Comparison of ENCODE assay signal across 16 cellular contexts in genomic region chr12:50017653-50018052, GRCh38. TPM values are rescaled to one million over a fixed set of nuclear protein-coding genes. Genes with fewer than 3 reads are reported as not detected.
A peak's percentile ranks its signal among the peaks of the same experiment; 100 is the strongest.
DNase-seq lines count a peak whose midpoint lies in the region; ATAC-seq, FAIRE-seq and TF ChIP-seq lines count a peak whose summit lies in the region.
"Had no signal": no experiment of that assay in that cellular context is flagged by ENCODE, and none has a peak within 500 bp of the region (broad histone marks: within the 10 kb centered on the region; RNA-seq: fewer than 3 reads in every experiment).

No MANE protein-coding gene starts in this region.

- peak overlapping the region; percentile 47 to 84; a peak in 3 of 4 replicates for H4K8ac ChIP-seq in IMR-90 (ENCODE audit: low read depth in 2 of 2, low read length in 2 of 2)

- peak overlapping the region; percentile 85 for H4K5ac ChIP-seq in IMR-90 (ENCODE audit: low read depth, low read length)

- peak overlapping the region; percentile 38; the same call in 1 of the 2 replicates for H2BK120ac ChIP-seq in IMR-90 (ENCODE audit: low read depth, low read length)

- H3K4me2 ChIP-seq in IMR-90 (ENCODE audit: low read depth, low read length) (peak overlapping the region; percentile 58), astrocyte (ENCODE audit: low read length) (no peak overlapping the region), PC-3 (ENCODE audit: low read length) (no peak overlapping the region)

- H3K79me2 ChIP-seq in astrocyte (ENCODE audit: insufficient read depth, low read length) = peaks cover 93% of the 10 kb centered on the region
- peaks cover 95% of the 10 kb centered on the region for H3K79me2 ChIP-seq in PC-3 (ENCODE audit: low read length)
- H3K79me2 ChIP-seq: parathyroid adenoma had no signal

- no peak for TF ChIP-seq RAD21 in IMR-90 (IDR thresholded peaks at IDR 0.05; ENCODE audit: low read length)

- H3K36me3 ChIP-seq in IMR-90 (ENCODE audit: control insufficient read depth, insufficient read depth, low read length) (0 out of 2 replicates have a peak, but pooled peaks cover 3% of the 10 kb centered on the region), astrocyte (ENCODE audit: insufficient read depth, low read length) (peaks cover 3% of the 10 kb centered on the region), skeletal muscle tissue (ENCODE audit: control insufficient read depth in 3 of 3, insufficient read depth in 3 of 3, low read length in 3 of 3) (no peaks in the 10 kb centered on the region), PC-3 (ENCODE audit: low read depth, low read length) (peaks cover 30% of the 10 kb centered on the region)

- no TSS peak for BruUV-seq in IMR-90 (replicated peaks; lab: Mats Ljungman, UMichigan)
- BruUV-seq in PC-3 (replicated peaks; lab: Mats Ljungman, UMichigan) = no TSS peak

- no peaks in the 10 kb centered on the region for H3K27me3 ChIP-seq in IMR-90 (ENCODE audit: control insufficient read depth, insufficient read depth, low read length)
- no peaks in the 10 kb centered on the region for H3K27me3 ChIP-seq in astrocyte (ENCODE audit: insufficient read depth, low read length)
- no peaks in the 10 kb centered on the region for H3K27me3 ChIP-seq in right cardiac atrium (ENCODE audit: control insufficient read depth, insufficient read depth)
- no peaks in the 10 kb centered on the region for H3K27me3 ChIP-seq in skeletal muscle tissue (ENCODE audit: control insufficient read depth in 3 of 3, insufficient read depth in 3 of 3, low read length in 3 of 3)
- H3K27me3 ChIP-seq in PC-3 (ENCODE audit: low read length) = no peaks in the 10 kb centered on the region

- peak; percentile 61 for DNase-seq in IMR-90
- no peak for DNase-seq in astrocyte (ENCODE audit: low read depth)
- peak in 1 of 3 donors; percentile 22 for DNase-seq in right cardiac atrium
- no peak for DNase-seq in NK-92 treated with Interleukin-12 subunit alpha and Interleukin-12 subunit beta, amount 100 ng/mL, for 24 hours (lab: John Stamatoyannopoulos, UW)
- no peak for DNase-seq in PC-3
- no peak for DNase-seq in NCI-H1105 (lab: John Stamatoyannopoulos, UW)
- DNase-seq in GDM1 (lab: John Stamatoyannopoulos, UW) = no peak
- DNase-seq: activated CD4-positive, alpha-beta T cell treated with anti-CD3 and anti-CD28 coated beads, Interleukin-2, amount 50 U/mL, for 48 hours; activated effector memory CD4-positive, alpha-beta T cell treated with anti-CD3 and anti-CD28 coated beads, Interleukin-2, amount 50 U/mL, for 16 hours; GOT3; NCI-H1694 treated with DMSO at 0.1 percent for 48 hours; T-helper 17 cell had no signal

- H4K20me1 ChIP-seq in IMR-90 (ENCODE audit: insufficient read depth, low read length) (no peaks in the 10 kb centered on the region; the same call in none of the 2 replicates), astrocyte (ENCODE audit: insufficient read depth, low read length) (peaks cover 11% of the 10 kb centered on the region), PC-3 (ENCODE audit: low read length) (peaks cover 23% of the 10 kb centered on the region)

- H2BK20ac ChIP-seq in IMR-90 (ENCODE audit: low read depth, low read length) = 0 out of 2 replicates have a peak overlapping the region, but pooled peaks have one; percentile 20

- CTCF ChIA-PET in IMR-90 (lab: Yijun Ruan, JAX) = interaction anchor here (0.9 to 3.3 kb wide), 2 partner anchors 21 to 253 kb away, joined by 3 to 12 read pairs; no protein-coding TSS in a partner anchor
- CTCF ChIA-PET in PC-3 (lab: Charles Lee) = no interaction called here

- no peaks in the 10 kb centered on the region for H3F3A ChIP-seq in PC-3 (ENCODE audit: low read length, unreplicated experiment)

- no peaks in the 10 kb centered on the region for H3K36me3 Mint-ChIP-seq in astrocyte (ENCODE audit: low read depth, unreplicated experiment)

- H3K9ac ChIP-seq in IMR-90 (ENCODE audit: low read depth, low read length) (peak overlapping the region; percentile 67), astrocyte (ENCODE audit: low read length) (no peak overlapping the region), skeletal muscle tissue (ENCODE audit: low read depth in 1 of 3, low read length in 3 of 3) (no peak overlapping the region), PC-3 (ENCODE audit: low read length) (no peak overlapping the region)
- H3K9ac ChIP-seq: parathyroid adenoma had no signal

- no peak for TF ChIP-seq POLR2A in IMR-90 (IDR thresholded peaks at IDR 0.05; ENCODE audit: low read depth, low read length)

- H2AFZ ChIP-seq in IMR-90 (replicated peaks; ENCODE audit: low read length, poor library complexity) (no peak overlapping the region), astrocyte (ENCODE audit: low read depth, low read length) (no peak overlapping the region), PC-3 (ENCODE audit: low read length) (no peak overlapping the region)

- H3K9me3 Mint-ChIP-seq in astrocyte (ENCODE audit: unreplicated experiment) = no peaks in the 10 kb centered on the region

- H3K27ac ChIP-seq in IMR-90 (ENCODE audit: insufficient read depth, low read length) (peak overlapping the region; percentile 91), astrocyte (ENCODE audit: low read depth, low read length) (peak overlapping the region; percentile 48), right cardiac atrium (ENCODE audit: low read length) (no peak overlapping the region), skeletal muscle tissue (ENCODE audit: low read depth, low read length) (peak overlapping the region; percentile 8), PC-3 (ENCODE audit: low read length) (no peak overlapping the region)
- H3K27ac ChIP-seq: parathyroid adenoma had no signal

- dilution Hi-C loops in IMR-90 (cut with HindIII; ENCODE audit: low sequenced_read_pairs, unreplicated experiment) = no loop called here

- H4K91ac ChIP-seq in IMR-90 (ENCODE audit: insufficient read depth, low read depth, low read length) = no peak overlapping the region; the same call in 1 of the 2 replicates

- in situ Hi-C loops in IMR-90 (cut with MboI; ENCODE audit: low sequenced_read_pairs) = no loop called here

- no peak overlapping the region for H3K4me3 Mint-ChIP-seq in astrocyte (ENCODE audit: unreplicated experiment)
- H3K4me3 Mint-ChIP-seq: T-helper 17 cell had no signal

- peak overlapping the region; percentile 67 for H3K18ac ChIP-seq in IMR-90 (ENCODE audit: low read depth, low read length)

- peaks cover 5% of the 10 kb centered on the region for H3K4me1 Mint-ChIP-seq in astrocyte (ENCODE audit: low read depth, unreplicated experiment)

- no peak overlapping the region for H3K4ac ChIP-seq in IMR-90 (ENCODE audit: low read depth, low read length)

- peak overlapping the region; percentile 84 for H2BK5ac ChIP-seq in IMR-90 (ENCODE audit: low read depth, low read length, poor library complexity, severe bottlenecking)

- intact Hi-C loops in IMR-90 (cut with micrococcal nuclease) (no loop called here), right cardiac atrium (cut with DNase I) (no loop called here), PC-3 (cut with micrococcal nuclease) (no loop called here)

- H3K4me1 ChIP-seq in IMR-90 (ENCODE audit: control insufficient read depth, insufficient read depth, low read length) (peaks cover 6% of the 10 kb centered on the region), astrocyte (ENCODE audit: insufficient read depth, low read length) (peaks cover 6% of the 10 kb centered on the region), right cardiac atrium (ENCODE audit: control insufficient read depth, insufficient read depth, low read length) (no peaks in the 10 kb centered on the region), skeletal muscle tissue (ENCODE audit: control insufficient read depth in 3 of 3, insufficient read depth in 3 of 3, low read length in 3 of 3) (no peaks in the 10 kb centered on the region), PC-3 (ENCODE audit: insufficient read depth, low read length) (peaks cover 8% of the 10 kb centered on the region)
- H3K4me1 ChIP-seq: parathyroid adenoma had no signal

- peak overlapping the region; percentile 65; the same call in 1 of the 2 replicates for H2AK5ac ChIP-seq in IMR-90 (ENCODE audit: low read depth, low read length)

- H3K4me3 ChIP-seq in IMR-90 (ENCODE audit: insufficient read depth, low read depth, low read length) (no peak overlapping the region), astrocyte (ENCODE audit: insufficient read depth, low read depth, low read length) (no peak overlapping the region), right cardiac atrium (ENCODE audit: low read length) (no peak overlapping the region), skeletal muscle tissue (ENCODE audit: low read length in 3 of 3) (no peak overlapping the region), PC-3 (ENCODE audit: low read length) (no peak overlapping the region)

- H3K56ac ChIP-seq in IMR-90 (ENCODE audit: extremely low read depth, insufficient read depth, low read length) = peak overlapping the region; percentile 28

- 62% methylated on average over 4 of the region's 6 CpGs; no CpG with 5 or more reads in 1 of the 2 experiments for WGBS in IMR-90 (ENCODE audit: extremely low coverage in 2 of 2, insufficient read length in 1 of 2), 2 experiments
- WGBS in right cardiac atrium = 78% methylated on average over 6 of the region's 6 CpGs

- TF ChIP-seq CTCF in IMR-90 (conservative IDR thresholded peaks at IDR 0.05; ENCODE audit: low read depth, low read length) = no peak
- no peak for TF ChIP-seq CTCF in astrocyte (IDR thresholded peaks at IDR 0.05; ENCODE audit: insufficient read depth, low read depth, low read length)
- TF ChIP-seq CTCF in PC-3 (conservative IDR thresholded peaks at IDR 0.05; ENCODE audit: low read depth, low read length) = no peak

- no peak overlapping the region for H3K23ac ChIP-seq in IMR-90 (ENCODE audit: low read depth, low read length)

- FAIRE-seq in astrocyte (lab: Jason Lieb, UNC) = no peak

- POLR2A ChIA-PET in IMR-90 (lab: Charles Lee; ENCODE audit: unreplicated experiment) = no interaction called here
- POLR2A ChIA-PET in PC-3 (lab: Charles Lee; ENCODE audit: unreplicated experiment) = interaction anchor here (0.7 kb wide), 1 partner anchor 137 kb away, joined by 5 read pairs; no protein-coding TSS in a partner anchor

- H3K9me3 ChIP-seq in IMR-90 (ENCODE audit: control insufficient read depth, insufficient read depth, low read length) (no peaks in the 10 kb centered on the region), astrocyte (ENCODE audit: insufficient read depth, low read depth, low read length) (no peaks in the 10 kb centered on the region), right cardiac atrium (ENCODE audit: control insufficient read depth, low read length) (no peaks in the 10 kb centered on the region), skeletal muscle tissue (ENCODE audit: control insufficient read depth in 3 of 3, low read length in 3 of 3) (no peaks in the 10 kb centered on the region), PC-3 (ENCODE audit: low read length) (no peaks in the 10 kb centered on the region)

- H3K27ac Mint-ChIP-seq in astrocyte (ENCODE audit: unreplicated experiment) = no peak overlapping the region

- H3K14ac ChIP-seq in IMR-90 (replicated peaks; ENCODE audit: low read depth, low read length) = no peak overlapping the region; the same call in 1 of the 2 replicates

- H3K79me1 ChIP-seq in IMR-90 (ENCODE audit: low read depth in 1 of 2, low read length in 2 of 2) = peaks cover 15 to 40% of the 10 kb centered on the region in 2 experiments

- peak overlapping the region; percentile 17 for H2AK9ac ChIP-seq in IMR-90 (replicated peaks; ENCODE audit: low read depth, low read length, poor library complexity)

- peaks cover 4% of the 10 kb centered on the region; the same call in 1 of the 2 replicates for H3K9me1 ChIP-seq in IMR-90 (ENCODE audit: insufficient read depth, low read length)

- H3K27me3 Mint-ChIP-seq in astrocyte (ENCODE audit: low read depth, unreplicated experiment) = no peaks in the 10 kb centered on the region
- H3K27me3 Mint-ChIP-seq: T-helper 17 cell had no signal

- peak; percentile 53 for ATAC-seq in IMR-90 (ENCODE audit: low read depth)
- peak; percentile 15 to 54 for ATAC-seq in right cardiac atrium
- ATAC-seq in PC-3 = no peak
- ATAC-seq: T-helper 17 cell had no signal

- no peak overlapping the region for H2BK15ac ChIP-seq in IMR-90 (ENCODE audit: low read depth, low read length)

- no peaks in the 10 kb centered on the region for H3K9me2 ChIP-seq in PC-3 (replicated peaks; ENCODE audit: low read length)

RNA-seq across cellular contexts. Expression of gene RACGAP1, which starts 7.6 kb away (rescaled TPM):
- 93.9 and 110 TPM in 2 replicates for total RNA-seq in IMR-90 (2012; rRNA removed)
- polyA plus RNA-seq in IMR-90 (2012; rRNA removed) = 29.5 and 37.9 TPM in 2 replicates
- polyA plus RNA-seq in IMR-90 (2012; cell fraction: cytosol; rRNA removed) = 8.5 and 15.2 TPM in 2 replicates
- 5.1 and 18.8 TPM in 2 replicates for polyA plus RNA-seq in IMR-90 (2012; cell fraction: nucleus; rRNA removed; ENCODE audit: low replicate concordance)
- total RNA-seq in astrocyte = 15.9 and 18.8 TPM in 2 replicates
- 1 to 10 TPM; 3.2 to 8.2 (median 6.3) TPM for total RNA-seq in right cardiac atrium
- polyA plus RNA-seq in right cardiac atrium = 1.5 TPM
- total RNA-seq in skeletal muscle tissue = 23.5 TPM
- 95.3 and 97.9 TPM in 2 replicates for total RNA-seq in PC-3 (2014; rRNA removed)

RNA-seq across cellular contexts. Expression of gene ASIC1, which starts 39.7 kb away (rescaled TPM):
- total RNA-seq in IMR-90 (2012; rRNA removed) (1.4 and 1.6 TPM in 2 replicates), astrocyte (8.1 and 8.2 TPM in 2 replicates), right cardiac atrium (1 to 10 TPM; 1.3 to 4.5 (median 3.2) TPM), skeletal muscle tissue (2.6 TPM), PC-3 (2014; rRNA removed) (6.0 and 6.3 TPM in 2 replicates)
- polyA plus RNA-seq in IMR-90 (2012; rRNA removed) (9.5 and 9.9 TPM in 2 replicates), right cardiac atrium (2.0 TPM)
- 4.7 and 8.5 TPM in 2 replicates for polyA plus RNA-seq in IMR-90 (2012; cell fraction: cytosol; rRNA removed)
- polyA plus RNA-seq in IMR-90 (2012; cell fraction: nucleus; rRNA removed; ENCODE audit: low replicate concordance) = 25.9 and 31.9 TPM in 2 replicates

RNA-seq across cellular contexts. Expression of gene AQP6, which starts 44.9 kb away (rescaled TPM):
- total RNA-seq in IMR-90 (2012; rRNA removed) = not detected in 2 replicates
- polyA plus RNA-seq in IMR-90 (2012; rRNA removed) = not detected in 2 replicates
- not detected in 2 replicates for polyA plus RNA-seq in IMR-90 (2012; cell fraction: cytosol; rRNA removed)
- 0.01 and 0.03 TPM in 2 replicates for polyA plus RNA-seq in IMR-90 (2012; cell fraction: nucleus; rRNA removed; ENCODE audit: low replicate concordance)
- not detected in 2 replicates for total RNA-seq in astrocyte
- total RNA-seq in right cardiac atrium = under 1 TPM in 3 of 4 donors, not detected in 1; 0.15 to 0.25 (median 0.17) TPM
- 0.32 TPM for polyA plus RNA-seq in right cardiac atrium
- 0.52 TPM for total RNA-seq in skeletal muscle tissue
- not detected in 2 replicates for total RNA-seq in PC-3 (2014; rRNA removed)
- total RNA-seq: chondrocyte, liver, T-helper 17 cell had no signal

RNA-seq across cellular contexts. Expression of gene AQP5, which starts 56.0 kb away (rescaled TPM):
- total RNA-seq in IMR-90 (2012; rRNA removed) (not detected in 2 replicates), astrocyte (not detected in 2 replicates), right cardiac atrium (1 to 10 TPM; 2.0 to 7.0 (median 2.8) TPM), skeletal muscle tissue (1.0 TPM), PC-3 (2014; rRNA removed) (not detected in 2 replicates)
- polyA plus RNA-seq in IMR-90 (2012; rRNA removed) (not detected in 2 replicates), right cardiac atrium (6.7 TPM)
- not detected in 2 replicates for polyA plus RNA-seq in IMR-90 (2012; cell fraction: cytosol; rRNA removed)
- 0.10 TPM in 1 of 2 replicates, not detected in the other for polyA plus RNA-seq in IMR-90 (2012; cell fraction: nucleus; rRNA removed; ENCODE audit: low replicate concordance)
- total RNA-seq: liver, T-helper 17 cell had no signal
- polyA plus RNA-seq: liver had no signal

Comparison
In these comparisons a context has a peak if more than half of its experiments do, and no peak if none do; other contexts are left out.
1. H3K27ac ChIP-seq: peak in IMR-90 (single experiment), astrocyte (single experiment) and skeletal muscle tissue (single experiment); none in right cardiac atrium (single experiment) and PC-3 (single experiment).